ENCODE assay signal across 1 cellular context in genomic region chr20:35618032-35618371, GRCh38.
A peak's percentile ranks its signal among the peaks of the same experiment; 100 is the strongest.
TF ChIP-seq lines count a peak whose summit lies in the region.

No MANE protein-coding gene starts in this region.

TF ChIP-seq in HepG2, 621 proteins besides CTCF, POLR2A, EP300 and RAD21 (continued from another document):
- TF ChIP-seq, protein P1, sequence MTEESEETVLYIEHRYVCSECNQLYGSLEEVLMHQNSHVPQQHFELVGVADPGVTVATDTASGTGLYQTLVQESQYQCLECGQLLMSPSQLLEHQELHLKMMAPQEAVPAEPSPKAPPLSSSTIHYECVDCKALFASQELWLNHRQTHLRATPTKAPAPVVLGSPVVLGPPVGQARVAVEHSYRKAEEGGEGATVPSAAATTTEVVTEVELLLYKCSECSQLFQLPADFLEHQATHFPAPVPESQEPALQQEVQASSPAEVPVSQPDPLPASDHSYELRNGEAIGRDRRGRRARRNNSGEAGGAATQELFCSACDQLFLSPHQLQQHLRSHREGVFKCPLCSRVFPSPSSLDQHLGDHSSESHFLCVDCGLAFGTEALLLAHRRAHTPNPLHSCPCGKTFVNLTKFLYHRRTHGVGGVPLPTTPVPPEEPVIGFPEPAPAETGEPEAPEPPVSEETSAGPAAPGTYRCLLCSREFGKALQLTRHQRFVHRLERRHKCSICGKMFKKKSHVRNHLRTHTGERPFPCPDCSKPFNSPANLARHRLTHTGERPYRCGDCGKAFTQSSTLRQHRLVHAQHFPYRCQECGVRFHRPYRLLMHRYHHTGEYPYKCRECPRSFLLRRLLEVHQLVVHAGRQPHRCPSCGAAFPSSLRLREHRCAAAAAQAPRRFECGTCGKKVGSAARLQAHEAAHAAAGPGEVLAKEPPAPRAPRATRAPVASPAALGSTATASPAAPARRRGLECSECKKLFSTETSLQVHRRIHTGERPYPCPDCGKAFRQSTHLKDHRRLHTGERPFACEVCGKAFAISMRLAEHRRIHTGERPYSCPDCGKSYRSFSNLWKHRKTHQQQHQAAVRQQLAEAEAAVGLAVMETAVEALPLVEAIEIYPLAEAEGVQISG (CRISPR knock-in tag; IDR thresholded peaks at IDR 0.05), result no peak
- TF ChIP-seq ZNF350 (CRISPR knock-in tag; IDR thresholded peaks at IDR 0.05; ENCODE audit: borderline replicate concordance, low read depth), result no peak
- TF ChIP-seq, protein P2, sequence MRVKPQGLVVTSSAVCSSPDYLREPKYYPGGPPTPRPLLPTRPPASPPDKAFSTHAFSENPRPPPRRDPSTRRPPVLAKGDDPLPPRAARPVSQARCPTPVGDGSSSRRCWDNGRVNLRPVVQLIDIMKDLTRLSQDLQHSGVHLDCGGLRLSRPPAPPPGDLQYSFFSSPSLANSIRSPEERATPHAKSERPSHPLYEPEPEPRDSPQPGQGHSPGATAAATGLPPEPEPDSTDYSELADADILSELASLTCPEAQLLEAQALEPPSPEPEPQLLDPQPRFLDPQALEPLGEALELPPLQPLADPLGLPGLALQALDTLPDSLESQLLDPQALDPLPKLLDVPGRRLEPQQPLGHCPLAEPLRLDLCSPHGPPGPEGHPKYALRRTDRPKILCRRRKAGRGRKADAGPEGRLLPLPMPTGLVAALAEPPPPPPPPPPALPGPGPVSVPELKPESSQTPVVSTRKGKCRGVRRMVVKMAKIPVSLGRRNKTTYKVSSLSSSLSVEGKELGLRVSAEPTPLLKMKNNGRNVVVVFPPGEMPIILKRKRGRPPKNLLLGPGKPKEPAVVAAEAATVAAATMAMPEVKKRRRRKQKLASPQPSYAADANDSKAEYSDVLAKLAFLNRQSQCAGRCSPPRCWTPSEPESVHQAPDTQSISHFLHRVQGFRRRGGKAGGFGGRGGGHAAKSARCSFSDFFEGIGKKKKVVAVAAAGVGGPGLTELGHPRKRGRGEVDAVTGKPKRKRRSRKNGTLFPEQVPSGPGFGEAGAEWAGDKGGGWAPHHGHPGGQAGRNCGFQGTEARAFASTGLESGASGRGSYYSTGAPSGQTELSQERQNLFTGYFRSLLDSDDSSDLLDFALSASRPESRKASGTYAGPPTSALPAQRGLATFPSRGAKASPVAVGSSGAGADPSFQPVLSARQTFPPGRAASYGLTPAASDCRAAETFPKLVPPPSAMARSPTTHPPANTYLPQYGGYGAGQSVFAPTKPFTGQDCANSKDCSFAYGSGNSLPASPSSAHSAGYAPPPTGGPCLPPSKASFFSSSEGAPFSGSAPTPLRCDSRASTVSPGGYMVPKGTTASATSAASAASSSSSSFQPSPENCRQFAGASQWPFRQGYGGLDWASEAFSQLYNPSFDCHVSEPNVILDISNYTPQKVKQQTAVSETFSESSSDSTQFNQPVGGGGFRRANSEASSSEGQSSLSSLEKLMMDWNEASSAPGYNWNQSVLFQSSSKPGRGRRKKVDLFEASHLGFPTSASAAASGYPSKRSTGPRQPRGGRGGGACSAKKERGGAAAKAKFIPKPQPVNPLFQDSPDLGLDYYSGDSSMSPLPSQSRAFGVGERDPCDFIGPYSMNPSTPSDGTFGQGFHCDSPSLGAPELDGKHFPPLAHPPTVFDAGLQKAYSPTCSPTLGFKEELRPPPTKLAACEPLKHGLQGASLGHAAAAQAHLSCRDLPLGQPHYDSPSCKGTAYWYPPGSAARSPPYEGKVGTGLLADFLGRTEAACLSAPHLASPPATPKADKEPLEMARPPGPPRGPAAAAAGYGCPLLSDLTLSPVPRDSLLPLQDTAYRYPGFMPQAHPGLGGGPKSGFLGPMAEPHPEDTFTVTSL (CRISPR knock-in tag; IDR thresholded peaks at IDR 0.05; ENCODE audit: borderline replicate concordance), result peak; percentile 5; the same call in 1 of the 2 replicates
- TF ChIP-seq ZNF432 (CRISPR knock-in tag; IDR thresholded peaks at IDR 0.05; ENCODE audit: borderline replicate concordance), result no peak
- no peak for TF ChIP-seq SUZ12 (IDR thresholded peaks at IDR 0.05; ENCODE audit: low read depth, low read length)
- peak; percentile 51; the same call in 1 of the 2 replicates for TF ChIP-seq ZNF543 (CRISPR knock-in tag; IDR thresholded peaks at IDR 0.05)
- no peak for TF ChIP-seq ZNF788 (CRISPR knock-in tag; IDR thresholded peaks at IDR 0.05; ENCODE audit: borderline replicate concordance)
- no peak for TF ChIP-seq KMT2A (CRISPR knock-in tag; IDR thresholded peaks at IDR 0.05)
- no peak for TF ChIP-seq ZNF512B (CRISPR knock-in tag; IDR thresholded peaks at IDR 0.05; ENCODE audit: borderline replicate concordance)
- TF ChIP-seq NFIC (IDR thresholded peaks at IDR 0.05; ENCODE audit: low read length), result peak; percentile 30; the same call in 1 of the 2 replicates
- TF ChIP-seq MTERF4 (CRISPR knock-in tag; IDR thresholded peaks at IDR 0.05), result 0 out of 2 replicates have a peak, but pooled peaks have one; percentile 27
- 0 out of 2 replicates have a peak, but pooled peaks have one; percentile 42 for TF ChIP-seq IRF1 (CRISPR knock-in tag; IDR thresholded peaks at IDR 0.05; ENCODE audit: low read depth)
- TF ChIP-seq IRX3 (CRISPR knock-in tag; IDR thresholded peaks at IDR 0.05; ENCODE audit: borderline replicate concordance, low read depth), result no peak
- TF ChIP-seq, protein P3, sequence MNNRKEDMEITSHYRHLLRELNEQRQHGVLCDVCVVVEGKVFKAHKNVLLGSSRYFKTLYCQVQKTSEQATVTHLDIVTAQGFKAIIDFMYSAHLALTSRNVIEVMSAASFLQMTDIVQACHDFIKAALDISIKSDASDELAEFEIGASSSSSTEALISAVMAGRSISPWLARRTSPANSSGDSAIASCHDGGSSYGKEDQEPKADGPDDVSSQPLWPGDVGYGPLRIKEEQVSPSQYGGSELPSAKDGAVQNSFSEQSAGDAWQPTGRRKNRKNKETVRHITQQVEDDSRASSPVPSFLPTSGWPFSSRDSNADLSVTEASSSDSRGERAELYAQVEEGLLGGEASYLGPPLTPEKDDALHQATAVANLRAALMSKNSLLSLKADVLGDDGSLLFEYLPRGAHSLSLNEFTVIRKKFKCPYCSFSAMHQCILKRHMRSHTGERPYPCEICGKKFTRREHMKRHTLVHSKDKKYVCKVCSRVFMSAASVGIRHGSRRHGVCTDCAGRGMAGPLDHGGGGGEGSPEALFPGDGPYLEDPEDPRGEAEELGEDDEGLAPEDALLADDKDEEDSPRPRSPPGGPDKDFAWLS (CRISPR knock-in tag; IDR thresholded peaks at IDR 0.05; ENCODE audit: borderline replicate concordance), result no peak
- peak; percentile 60; the same call in 1 of the 2 replicates for TF ChIP-seq ZNF782 (CRISPR knock-in tag; IDR thresholded peaks at IDR 0.05; ENCODE audit: borderline replicate concordance)
- TF ChIP-seq ZNF138 (CRISPR knock-in tag; IDR thresholded peaks at IDR 0.05; ENCODE audit: low read depth), result no peak
- TF ChIP-seq ZNF501 (CRISPR knock-in tag; IDR thresholded peaks at IDR 0.05), result peak; percentile 46; the same call in 1 of the 2 replicates
- no peak for TF ChIP-seq CHD4 (IDR thresholded peaks at IDR 0.05; ENCODE audit: borderline replicate concordance, low read length)
TF ChIP-seq in HepG2: peak in this region for 23.
